Comparison of ENCODE assay signal across 26 cellular contexts in the genomic region with DNA sequence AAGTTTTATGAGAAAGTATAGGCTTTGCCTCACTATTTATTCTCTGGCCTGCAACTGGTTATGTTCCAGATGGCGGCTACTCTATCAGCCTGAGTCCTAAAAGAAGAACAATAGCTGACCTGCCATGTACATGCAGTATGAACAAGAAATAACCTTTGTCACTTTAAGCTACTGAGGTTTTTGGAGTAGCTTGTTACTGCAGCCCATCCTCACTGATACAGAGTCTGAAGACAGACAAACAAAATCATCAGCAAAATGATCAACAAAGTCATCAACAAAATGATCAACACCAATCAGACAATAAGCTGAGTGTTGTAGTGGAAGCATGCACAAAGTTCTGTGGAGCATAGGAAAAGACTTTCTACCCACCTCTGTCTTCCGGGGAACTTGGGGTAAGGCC.
A peak's percentile ranks its signal among the peaks of the same experiment; 100 is the strongest.
DNase-seq lines count a peak whose midpoint lies in the region; ATAC-seq, FAIRE-seq and TF ChIP-seq lines count a peak whose summit lies in the region.
"Had no signal": no experiment of that assay in that cellular context is flagged by ENCODE, and none has a peak within 500 bp of the region (broad histone marks: within the 10 kb centered on the region; RNA-seq: fewer than 3 reads in every experiment).

No MANE protein-coding gene starts in this region.

- H3K9me1 ChIP-seq in keratinocyte (ENCODE audit: control insufficient read depth, extremely low read depth, insufficient read depth, low read length), result no peaks in the 10 kb centered on the region

- DNase-seq in keratinocyte (ENCODE audit: low read depth, low spot score) (no peak), urothelium cell line (ENCODE audit: low spot score) (no peak), NOMO-1 treated with DMSO at 0.1 percent for 48 hours (lab: John Stamatoyannopoulos, UW; ENCODE audit: unreplicated experiment) (no peak)
- DNase-seq in activated naive CD4-positive, alpha-beta T cell treated with anti-CD3 and anti-CD28 coated beads for 36 hours, result no peak
- DNase-seq: ACHN; BE2C; C1 segment of cervical spinal cord; CD4-positive, CD25-positive, alpha-beta regulatory T cell; CD8-positive, alpha-beta memory T cell; COR-L47; DMS 273 treated with DMSO at 0.1 percent for 48 hours; DMS53; DND-41; EL; GOT3; H7; HFFc6; IMR-90; KBM-7 had no signal

- no peaks in the 10 kb centered on the region for H3K79me2 ChIP-seq in keratinocyte (ENCODE audit: control insufficient read depth, insufficient read depth, low read length)

- peaks cover 40% of the 10 kb centered on the region for H3K4me1 Mint-ChIP-seq in brain
- H3K4me1 Mint-ChIP-seq in activated naive CD4-positive, alpha-beta T cell treated with anti-CD3 and anti-CD28 coated beads for 36 hours (ENCODE audit: low read depth), result no peaks in the 10 kb centered on the region
- H3K4me1 Mint-ChIP-seq: CD4-positive, CD25-positive, alpha-beta regulatory T cell; CD8-positive, alpha-beta memory T cell had no signal

- H3K9me3 Mint-ChIP-seq in brain, result peaks cover 0 to 3% (median 0%) of the 10 kb centered on the region in 5 experiments
- no peaks in the 10 kb centered on the region for H3K9me3 Mint-ChIP-seq in activated naive CD4-positive, alpha-beta T cell treated with anti-CD3 and anti-CD28 coated beads for 36 hours
- H3K9me3 Mint-ChIP-seq: CD4-positive, CD25-positive, alpha-beta regulatory T cell; CD8-positive, alpha-beta memory T cell; HFFc6 had no signal

- peak; percentile 20 for FAIRE-seq in keratinocyte (lab: Jason Lieb, UNC)
- peak; percentile 50 for FAIRE-seq in urothelium cell line (lab: Jason Lieb, UNC)
- FAIRE-seq: A204.1, GM12891, GM19239 had no signal

- no peak overlapping the region for H2AFZ ChIP-seq in keratinocyte (ENCODE audit: control insufficient read depth, low read length)

- CTCF ChIA-PET in activated naive CD4-positive, alpha-beta T cell treated with anti-CD3 and anti-CD28 coated beads for 36 hours (lab: Charles Lee), result interaction anchor here (0.6 to 1.9 kb wide), 6 partner anchors 36 to 251 kb away, joined by 3 to 6 read pairs (median 3); partner anchors contain the start of gene LPIN3

- no peaks in the 10 kb centered on the region for H4K20me1 ChIP-seq in keratinocyte (ENCODE audit: control insufficient read depth, extremely low read depth, insufficient read depth, low read length)

- no peak overlapping the region for H3K4me2 ChIP-seq in keratinocyte (ENCODE audit: control insufficient read depth, extremely low read depth, insufficient read depth, low read depth, low read length)

- H3K4me3 ChIP-seq in keratinocyte (ENCODE audit: control insufficient read depth in 2 of 3, extremely low read depth in 1 of 3, insufficient read depth in 2 of 3, low read depth in 1 of 3, low read length in 3 of 3), result no peak overlapping the region

- H3K36me3 ChIP-seq in keratinocyte (ENCODE audit: control insufficient read depth in 2 of 2, extremely low read depth in 1 of 2, insufficient read depth in 2 of 2, low read length in 2 of 2), result peaks cover 0 to 2% of the 10 kb centered on the region in 2 experiments
- H3K36me3 ChIP-seq: BE2C had no signal

- H3K36me3 Mint-ChIP-seq in brain, result peaks cover 17% of the 10 kb centered on the region
- no peaks in the 10 kb centered on the region for H3K36me3 Mint-ChIP-seq in activated naive CD4-positive, alpha-beta T cell treated with anti-CD3 and anti-CD28 coated beads for 36 hours (ENCODE audit: low read depth)

- H3K4me3 Mint-ChIP-seq in brain, result no peak overlapping the region
- H3K4me3 Mint-ChIP-seq in activated naive CD4-positive, alpha-beta T cell treated with anti-CD3 and anti-CD28 coated beads for 36 hours, result no peak overlapping the region
- H3K4me3 Mint-ChIP-seq: CD4-positive, CD25-positive, alpha-beta regulatory T cell; CD8-positive, alpha-beta memory T cell; HFFc6 had no signal

- H3K9ac ChIP-seq in keratinocyte (ENCODE audit: control insufficient read depth, extremely low read depth, insufficient read depth, low read length), result no peak overlapping the region

- dilution Hi-C loops in keratinocyte (cut with MboI; ENCODE audit: extremely low pct_ligation_motif_present, low sequenced_read_pairs), result no loop called here

- no peaks in the 10 kb centered on the region for H3K27me3 Mint-ChIP-seq in brain
- H3K27me3 Mint-ChIP-seq in activated naive CD4-positive, alpha-beta T cell treated with anti-CD3 and anti-CD28 coated beads for 36 hours (ENCODE audit: low read depth), result no peaks in the 10 kb centered on the region
- H3K27me3 Mint-ChIP-seq: CD8-positive, alpha-beta memory T cell had no signal

- H3K27ac ChIP-seq in angular gyrus (ENCODE audit: low read depth, low read length), result peak overlapping the region; percentile 18
- H3K27ac ChIP-seq in keratinocyte (ENCODE audit: control insufficient read depth, insufficient read depth, low read length), result no peak overlapping the region

- H3K9me3 ChIP-seq in keratinocyte (ENCODE audit: control insufficient read depth, low read depth, low read length), result no peaks in the 10 kb centered on the region
- H3K9me3 ChIP-seq: BE2C had no signal

- ATAC-seq in HG03354 (IDR thresholded peaks at IDR 0.05; ENCODE audit: poor library complexity, severe bottlenecking, unreplicated experiment), result no peak
- ATAC-seq: HCT116 had no signal

- peak overlapping the region in 4 of 5 experiments; percentile 12 to 95 (median 71) for H3K27ac Mint-ChIP-seq in brain
- H3K27ac Mint-ChIP-seq in activated naive CD4-positive, alpha-beta T cell treated with anti-CD3 and anti-CD28 coated beads for 36 hours, result no peak overlapping the region
- H3K27ac Mint-ChIP-seq: CD4-positive, CD25-positive, alpha-beta regulatory T cell; HFFc6 had no signal

- intact Hi-C loops in activated naive CD4-positive, alpha-beta T cell treated with anti-CD3 and anti-CD28 coated beads for 36 hours (cut with micrococcal nuclease), result no loop called here

- TF ChIP-seq CTCF in brain (conservative IDR thresholded peaks at IDR 0.05), result no peak
- TF ChIP-seq CTCF in keratinocyte (optimal IDR thresholded peaks at IDR 0.05 in 1 of 3, IDR thresholded peaks at IDR 0.05 in 1 of 3, conservative IDR thresholded peaks at IDR 0.05 in 1 of 3; ENCODE audit: extremely low read depth in 1 of 3, insufficient read depth in 2 of 3, low read length in 3 of 3), result no peak

- H3K27me3 ChIP-seq in keratinocyte (ENCODE audit: control insufficient read depth, extremely low read depth, insufficient read depth, low read length), result no peaks in the 10 kb centered on the region
- H3K27me3 ChIP-seq: BE2C had no signal

- no peaks in the 10 kb centered on the region for H3K4me1 ChIP-seq in keratinocyte (ENCODE audit: control insufficient read depth, extremely low read depth, insufficient read depth, low read length)
- H3K4me1 ChIP-seq: BE2C had no signal
